Comparison of ENCODE assay signal across 10 cellular contexts in genomic region chr4:55183926-55184599, GRCh38. TPM values are rescaled to one million over a fixed set of nuclear protein-coding genes. Genes with fewer than 3 reads are reported as not detected.
A peak's percentile ranks its signal among the peaks of the same experiment; 100 is the strongest.
DNase-seq lines count a peak whose midpoint lies in the region; ATAC-seq and TF ChIP-seq lines count a peak whose summit lies in the region.
"Had no signal": no experiment of that assay in that cellular context is flagged by ENCODE, and none has a peak within 500 bp of the region (broad histone marks: within the 10 kb centered on the region; RNA-seq: fewer than 3 reads in every experiment).

No MANE protein-coding gene starts in this region.

- 62 to 66% methylated on average over 8 of the region's 8 CpGs for WGBS in upper lobe of left lung, 2 donors

- no peaks in the 10 kb centered on the region for H3K27me3 ChIP-seq in upper lobe of left lung
- H3K27me3 ChIP-seq: tibial nerve had no signal

- peak; percentile 69 to 73 for ATAC-seq in upper lobe of left lung (ENCODE audit: low FRiP score in 2 of 2)
- ATAC-seq in HG02970 (IDR thresholded peaks at IDR 0.05; ENCODE audit: low FRiP score, unreplicated experiment) = no peak
- ATAC-seq in GM19351 (IDR thresholded peaks at IDR 0.05; ENCODE audit: unreplicated experiment) = no peak

- H3K4me3 Mint-ChIP-seq in activated CD4-positive, alpha-beta T cell treated with anti-CD3 and anti-CD28 coated beads, Interleukin-2, amount 10 ng/mL, durations not matched to agents 24 days and 14 days = no peak overlapping the region

- no peaks in the 10 kb centered on the region for H3K9me3 ChIP-seq in upper lobe of left lung
- H3K9me3 ChIP-seq: tibial nerve had no signal

- H3K27ac ChIP-seq in upper lobe of left lung = peak overlapping the region in 2 of 4 donors; percentile 5 to 29

- H3K9me3 Mint-ChIP-seq in activated CD4-positive, alpha-beta T cell treated with anti-CD3 and anti-CD28 coated beads, Interleukin-2, amount 10 ng/mL, durations not matched to agents 24 days and 14 days = no peaks in the 10 kb centered on the region

- H3K27me3 Mint-ChIP-seq in activated CD4-positive, alpha-beta T cell treated with anti-CD3 and anti-CD28 coated beads, Interleukin-2, amount 10 ng/mL, durations not matched to agents 24 days and 14 days = peaks cover 4% of the 10 kb centered on the region

- no peak for TF ChIP-seq POLR2A in upper lobe of left lung (IDR thresholded peaks at IDR 0.05)

- no peak for TF ChIP-seq CTCF in upper lobe of left lung (IDR thresholded peaks at IDR 0.05)

- no peaks in the 10 kb centered on the region for H3K36me3 Mint-ChIP-seq in activated CD4-positive, alpha-beta T cell treated with anti-CD3 and anti-CD28 coated beads, Interleukin-2, amount 10 ng/mL, durations not matched to agents 24 days and 14 days (ENCODE audit: low read depth)

- peaks cover 0 to 22% (median 9%) of the 10 kb centered on the region in 4 donors for H3K4me1 ChIP-seq in upper lobe of left lung

- DNase-seq in stimulated activated CD4-positive, alpha-beta T cell treated with anti-CD3 and anti-CD28 coated beads, Interleukin-15, amount 100 ng/mL, for 24 hours = peak; percentile 5
- no peak for DNase-seq in stimulated activated CD4-positive, alpha-beta T cell treated with anti-CD3 and anti-CD28 coated beads, Interleukin-4, amount 100 ng/mL, for 24 hours
- DNase-seq in UCSD-AML1 (lab: John Stamatoyannopoulos, UW; ENCODE audit: unreplicated experiment) = peak; percentile 23
- peak; percentile 88 for DNase-seq in glomerular visceral epithelial cell (ENCODE audit: extremely low spot score)
- peak in 1 of 2 donors; percentile 28 for DNase-seq in upper lobe of left lung
- DNase-seq in activated CD4-positive, alpha-beta T cell treated with anti-CD3 and anti-CD28 coated beads, Interleukin-2, amount 10 ng/mL, durations not matched to agents 24 days and 14 days = no peak

- no peak overlapping the region for H3K27ac Mint-ChIP-seq in activated CD4-positive, alpha-beta T cell treated with anti-CD3 and anti-CD28 coated beads, Interleukin-2, amount 10 ng/mL, durations not matched to agents 24 days and 14 days

- no peak for TF ChIP-seq EP300 in upper lobe of left lung (IDR thresholded peaks at IDR 0.05)

- H3K36me3 ChIP-seq in upper lobe of left lung = no peaks in the 10 kb centered on the region
- H3K36me3 ChIP-seq: tibial nerve had no signal

- intact Hi-C loops in activated CD4-positive, alpha-beta T cell treated with anti-CD3 and anti-CD28 coated beads, Interleukin-2, amount 10 ng/mL, durations not matched to agents 24 days and 14 days (cut with micrococcal nuclease) = loop anchor here (2.0 to 10.0 kb wide), 2 partner anchors 137 to 371 kb away; no protein-coding TSS in a partner anchor

- H3K4me3 ChIP-seq in upper lobe of left lung = no peak overlapping the region
- H3K4me3 ChIP-seq: skin epidermis, tibial nerve had no signal

- H3K4me1 Mint-ChIP-seq in activated CD4-positive, alpha-beta T cell treated with anti-CD3 and anti-CD28 coated beads, Interleukin-2, amount 10 ng/mL, durations not matched to agents 24 days and 14 days = no peaks in the 10 kb centered on the region

RNA-seq across cellular contexts. Expression of gene KDR, which starts 58.7 kb away (rescaled TPM):
- 10 to 100 TPM; 22.0 to 53.1 (median 35.7) TPM for total RNA-seq in upper lobe of left lung
- total RNA-seq in activated CD4-positive, alpha-beta T cell treated with anti-CD3 and anti-CD28 coated beads, Interleukin-2, amount 10 ng/mL, durations not matched to agents 24 days and 14 days = not detected in 2 replicates

Comparison
In these comparisons a context has a peak if more than half of its experiments do, and no peak if none do; other contexts are left out.
1. DNase-seq: peak in stimulated activated CD4-positive, alpha-beta T cell treated with anti-CD3 and anti-CD28 coated beads, Interleukin-15, amount 100 ng/mL, for 24 hours (single experiment), UCSD-AML1 (single experiment) and glomerular visceral epithelial cell (single experiment); none in stimulated activated CD4-positive, alpha-beta T cell treated with anti-CD3 and anti-CD28 coated beads, Interleukin-4, amount 100 ng/mL, for 24 hours (single experiment) and activated CD4-positive, alpha-beta T cell treated with anti-CD3 and anti-CD28 coated beads, Interleukin-2, amount 10 ng/mL, durations not matched to agents 24 days and 14 days (single experiment).
2. ATAC-seq: peak in upper lobe of left lung (2 of 2); none in HG02970 (single experiment) and GM19351 (single experiment).
3. RNA of gene KDR, which starts 58.7 kb away (total RNA-seq): 22.0 to 53.1 TPM in upper lobe of left lung; not detected in activated CD4-positive, alpha-beta T cell treated with anti-CD3 and anti-CD28 coated beads, Interleukin-2, amount 10 ng/mL, durations not matched to agents 24 days and 14 days; every median in the first group is over 10 times any median in the second.